1 cellular context compared by ENCODE assay signal in the genomic region with DNA sequence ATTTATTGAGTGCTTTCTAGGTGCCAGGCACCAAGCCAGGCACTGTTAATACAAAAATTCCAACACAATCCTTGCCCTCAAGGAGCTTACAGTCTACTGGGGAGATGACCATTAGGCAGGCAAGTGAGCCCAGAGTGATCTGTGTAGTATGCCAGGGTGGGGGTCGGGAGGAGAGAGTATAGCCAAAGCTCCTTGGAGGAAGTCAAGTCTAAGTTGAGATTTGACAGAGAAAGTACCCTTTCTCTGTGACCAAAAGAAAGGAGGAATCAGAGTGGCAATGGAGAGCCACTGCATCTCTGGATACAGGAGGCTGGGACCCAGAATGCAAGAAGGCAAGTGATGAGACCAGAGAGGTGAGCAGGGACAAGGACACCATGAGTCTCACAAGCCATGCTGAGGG.
TF ChIP-seq lines count a peak whose summit lies in the region.

No MANE protein-coding gene starts in this region.

TF ChIP-seq in endothelial cell of umbilical vein, 7 proteins besides CTCF, POLR2A, EP300 and RAD21:
- TF ChIP-seq, protein P1, sequence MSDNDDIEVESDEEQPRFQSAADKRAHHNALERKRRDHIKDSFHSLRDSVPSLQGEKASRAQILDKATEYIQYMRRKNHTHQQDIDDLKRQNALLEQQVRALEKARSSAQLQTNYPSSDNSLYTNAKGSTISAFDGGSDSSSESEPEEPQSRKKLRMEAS (IDR thresholded peaks at IDR 0.05; ENCODE audit: insufficient read depth, insufficient read length), result no peak
- no peak for TF ChIP-seq MYC (IDR thresholded peaks at IDR 0.05; ENCODE audit: low read depth, low read length)
- no peak for TF ChIP-seq FOS (IDR thresholded peaks at IDR 0.05; ENCODE audit: borderline replicate concordance, insufficient read depth, low read length)
- TF ChIP-seq JUN (IDR thresholded peaks at IDR 0.05; ENCODE audit: borderline replicate concordance, insufficient read depth, insufficient read length, low read depth), result no peak
- TF ChIP-seq POLR2AphosphoS5 (IDR thresholded peaks at IDR 0.05; ENCODE audit: insufficient read depth, low read depth, low read length), result no peak
- no peak for TF ChIP-seq EZH2 (IDR thresholded peaks at IDR 0.05; ENCODE audit: borderline replicate concordance, low read depth, low read length, severe bottlenecking)
- TF ChIP-seq GATA2 (IDR thresholded peaks at IDR 0.05; ENCODE audit: insufficient read depth, insufficient read length, low read depth, low read length), result no peak
TF ChIP-seq in endothelial cell of umbilical vein: peak in this region for 0.
